In the genomic region with DNA sequence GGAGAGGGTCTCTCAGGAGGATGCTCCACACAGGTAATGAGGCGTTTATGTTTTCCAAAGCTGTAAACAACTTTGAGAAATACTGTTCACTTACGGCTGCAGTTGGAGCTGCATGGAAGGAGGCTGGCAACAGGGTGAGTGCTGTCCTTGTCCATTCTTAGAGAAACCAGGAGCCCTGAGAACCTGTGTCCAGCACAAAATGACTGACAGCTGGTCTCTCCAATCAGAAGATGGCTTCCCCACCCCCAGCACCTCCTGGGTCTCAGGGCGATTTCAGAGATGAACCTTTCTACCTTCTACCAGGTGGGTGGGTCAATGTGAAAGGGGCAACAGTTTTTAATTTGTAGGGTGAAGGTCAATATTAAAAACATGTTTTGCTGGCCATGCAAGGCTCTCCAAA, we compare ENCODE assay signal across 27 cellular contexts.
"Had no signal": no experiment of that assay in that cellular context is flagged by ENCODE, and none has a peak within 500 bp of the region (broad histone marks: within the 10 kb centered on the region; RNA-seq: fewer than 3 reads in every experiment).

No MANE protein-coding gene starts in this region.

- H3K9me3 ChIP-seq: left lung, lower lobe of right lung, pancreas, psoas muscle, right lobe of liver, stomach, testis, thyroid gland, transverse colon, upper lobe of left lung, vagina had no signal

- H3K36me3 ChIP-seq: left lung, lower lobe of right lung, pancreas, right lobe of liver, stomach, thyroid gland, transverse colon, upper lobe of left lung, vagina had no signal

- H3K27ac ChIP-seq: left lung, lower lobe of right lung, pancreas, psoas muscle, right lobe of liver, skin epidermis, stomach, testis, thyroid gland, transverse colon, upper lobe of left lung, vagina had no signal

- ATAC-seq: left colon; left lung; lower lobe of right lung; pancreas; psoas muscle; right lobe of liver; stimulated activated naive B cell treated with anti-CD40 and anti-IgM and Interleukin-4, amounts not matched to agents 10 μg/mL and 1 μg/mL and 100 μg/mL, for 72 hours; stimulated activated naive CD8-positive, alpha-beta T cell treated with anti-CD3 and anti-CD28 coated beads, Interleukin-15, Interleukin-2, amounts not matched to agents 100 U/mL and 50 U/mL, for 24 hours had no signal

- H3K27ac Mint-ChIP-seq: immature natural killer cell; nephron; stimulated activated naive B cell treated with anti-CD40 and anti-IgM and Interleukin-4, amounts not matched to agents 10 μg/mL and 1 μg/mL and 100 μg/mL, for 72 hours had no signal

- H3K4me1 Mint-ChIP-seq: immature natural killer cell; nephron; neural crest cell; stimulated activated naive B cell treated with anti-CD40 and anti-IgM and Interleukin-4, amounts not matched to agents 10 μg/mL and 1 μg/mL and 100 μg/mL, for 72 hours had no signal

- H3K4me3 Mint-ChIP-seq: immature natural killer cell; nephron; neural crest cell; stimulated activated naive B cell treated with anti-CD40 and anti-IgM and Interleukin-4, amounts not matched to agents 10 μg/mL and 1 μg/mL and 100 μg/mL, for 72 hours had no signal

- H3K4me3 ChIP-seq: left lung, lower lobe of right lung, pancreas, psoas muscle, right lobe of liver, skin epidermis, stomach, testis, thyroid gland, transverse colon, upper lobe of left lung, vagina had no signal

- DNase-seq: hypothalamus; immature natural killer cell; kidney; left colon; lower lobe of right lung; mammary epithelial cell; mesenchymal stem cell; nucleus accumbens; pancreas; psoas muscle; right lobe of liver; stimulated activated CD4-positive, alpha-beta T cell treated with anti-CD3 and anti-CD28 coated beads, Interleukin-12 subunit alpha, Interleukin-12 subunit beta, amount 100 ng/mL, for 4 hours; stimulated activated CD4-positive, alpha-beta T cell treated with anti-CD3 and anti-CD28 coated beads, Interleukin-15, amount 100 ng/mL, for 24 hours; stimulated activated CD4-positive, alpha-beta T cell treated with anti-CD3 and anti-CD28 coated beads, Interleukin-2, amount 100 ng/mL, for 24 hours; stimulated activated CD4-positive, alpha-beta T cell treated with anti-CD3 and anti-CD28 coated beads, Interleukin-4, amount 100 ng/mL, for 1 hour; stimulated activated naive B cell treated with anti-CD40 and anti-IgM and Interleukin-4, amounts not matched to agents 10 μg/mL and 1 μg/mL and 100 μg/mL, for 72 hours; stimulated activated naive CD8-positive, alpha-beta T cell treated with anti-CD3 and anti-CD28 coated beads, Interleukin-15, Interleukin-2, amounts not matched to agents 100 U/mL and 50 U/mL, for 24 hours; testis; thyroid gland; transverse colon; upper lobe of left lung had no signal

- H3K4me1 ChIP-seq: left lung, lower lobe of right lung, pancreas, psoas muscle, right lobe of liver, stomach, testis, thyroid gland, transverse colon, upper lobe of left lung, vagina had no signal

- H3K27me3 ChIP-seq: right lobe of liver, testis, thyroid gland, upper lobe of left lung, vagina had no signal

- H3K36me3 Mint-ChIP-seq: immature natural killer cell; stimulated activated naive B cell treated with anti-CD40 and anti-IgM and Interleukin-4, amounts not matched to agents 10 μg/mL and 1 μg/mL and 100 μg/mL, for 72 hours had no signal
